Comparison of ENCODE assay signal across 8 cellular contexts in genomic region chr12:94262228-94263010, GRCh38.
DNase-seq lines count a peak whose midpoint lies in the region; ATAC-seq and TF ChIP-seq lines count a peak whose summit lies in the region.

No MANE protein-coding gene starts in this region.

- DNase-seq in D341Med (ENCODE audit: low spot score): peak; percentile 44
- DNase-seq in T-helper 2 cell treated with Interferon-gamma antibody and Interleukin-4, amounts not matched to agents 5 μg/mL and 100 μg/mL, for 36 hours (ENCODE audit: low spot score): peak; percentile 72
- peak; percentile 72 for DNase-seq in astrocyte of the cerebellum (ENCODE audit: low read depth)
- DNase-seq in inferior parietal cortex (ENCODE audit: extremely low spot score): peak; percentile 81
- peak; percentile 39 to 58 for DNase-seq in stimulated activated CD4-positive, alpha-beta T cell treated with anti-CD3 and anti-CD28 coated beads, Interleukin-12 subunit alpha, Interleukin-12 subunit beta, amount 100 ng/mL, for 24 hours (ENCODE audit: low read depth in 2 of 2)
- no peak for DNase-seq in NCI-H2081 treated with DMSO at 0.1 percent for 48 hours (lab: John Stamatoyannopoulos, UW)

- H3K27ac ChIP-seq in KOPT-K1 (ENCODE audit: low read depth, low read length, poor library complexity, severe bottlenecking): peak overlapping the region; percentile 77

- no peaks in the 10 kb centered on the region for H3K36me3 ChIP-seq in KOPT-K1 (ENCODE audit: insufficient read depth, low read length)

- H3K27ac Mint-ChIP-seq in T-helper 2 cell treated with Interferon-gamma antibody and Interleukin-4, amounts not matched to agents 5 μg/mL and 100 μg/mL, for 36 hours: peak overlapping the region; percentile 95

- H3K36me3 Mint-ChIP-seq in T-helper 2 cell treated with Interferon-gamma antibody and Interleukin-4, amounts not matched to agents 5 μg/mL and 100 μg/mL, for 36 hours (ENCODE audit: low read depth): peaks cover 58% of the 10 kb centered on the region

- H3K27me3 Mint-ChIP-seq in T-helper 2 cell treated with Interferon-gamma antibody and Interleukin-4, amounts not matched to agents 5 μg/mL and 100 μg/mL, for 36 hours (ENCODE audit: low read depth): no peaks in the 10 kb centered on the region

- no peaks in the 10 kb centered on the region for H3K9me3 Mint-ChIP-seq in T-helper 2 cell treated with Interferon-gamma antibody and Interleukin-4, amounts not matched to agents 5 μg/mL and 100 μg/mL, for 36 hours

- in situ Hi-C loops in astrocyte of the cerebellum (cut with HindIII; ENCODE audit: low sequenced_read_pairs): no loop called here

- H3K4me1 Mint-ChIP-seq in T-helper 2 cell treated with Interferon-gamma antibody and Interleukin-4, amounts not matched to agents 5 μg/mL and 100 μg/mL, for 36 hours (ENCODE audit: low read depth): peaks cover 37% of the 10 kb centered on the region

- no peaks in the 10 kb centered on the region for H3K9me3 ChIP-seq in KOPT-K1 (ENCODE audit: insufficient read depth, low read length, poor library complexity, severe bottlenecking)

- H3K4me3 Mint-ChIP-seq in T-helper 2 cell treated with Interferon-gamma antibody and Interleukin-4, amounts not matched to agents 5 μg/mL and 100 μg/mL, for 36 hours: peak overlapping the region; percentile 88

- peak; percentile 51 for ATAC-seq in GM21528 (IDR thresholded peaks at IDR 0.05; ENCODE audit: low FRiP score, unreplicated experiment)

- H3K4me3 ChIP-seq in astrocyte of the cerebellum (ENCODE audit: low read depth, low read length): peak overlapping the region; percentile 31

- no peak for TF ChIP-seq CTCF in astrocyte of the cerebellum (IDR thresholded peaks at IDR 0.05; ENCODE audit: low read depth, low read length, missing control alignments)
